ENCODE assay signal across 1 cellular context in the genomic region with DNA sequence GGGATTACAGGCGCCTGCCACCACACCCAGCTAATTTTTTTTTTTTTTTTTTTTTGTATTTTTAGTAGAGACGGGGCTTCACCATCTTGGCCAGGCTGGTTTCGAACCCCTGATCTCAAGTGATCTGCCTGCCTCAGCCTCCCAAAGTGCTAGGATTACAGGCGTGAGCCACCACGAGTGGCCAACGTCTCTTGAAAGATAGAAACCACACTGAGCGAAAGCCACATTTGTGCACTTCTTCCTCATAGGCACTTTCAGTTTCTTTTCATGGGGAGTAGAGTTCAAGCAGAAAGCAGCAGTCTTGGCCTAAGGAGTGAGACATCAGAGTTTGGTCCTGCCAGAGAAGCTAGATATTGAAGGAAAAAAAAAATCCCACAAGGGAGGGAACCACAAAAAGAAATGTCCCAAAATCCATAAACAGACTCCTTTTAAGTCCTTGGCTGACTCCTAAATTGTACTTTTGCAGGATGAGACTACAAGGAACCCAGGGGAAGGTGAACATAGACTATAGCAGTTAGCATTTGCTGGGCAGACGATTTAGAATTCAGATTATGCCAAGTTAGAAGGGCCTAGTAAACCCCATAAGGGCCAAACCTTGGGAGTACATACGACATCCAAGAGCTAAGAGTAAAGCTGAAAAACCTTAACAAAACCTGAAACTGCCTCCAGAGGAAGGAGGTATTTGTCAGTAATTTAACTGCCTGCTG.
TF ChIP-seq lines count a peak whose summit lies in the region.

No MANE protein-coding gene starts in this region.

TF ChIP-seq in HepG2, 621 proteins besides CTCF, POLR2A, EP300 and RAD21 (continued from another document):
- TF ChIP-seq, protein P1, sequence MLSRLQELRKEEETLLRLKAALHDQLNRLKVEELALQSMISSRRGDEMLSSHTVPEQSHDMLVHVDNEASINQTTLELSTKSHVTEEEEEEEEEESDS (CRISPR knock-in tag; IDR thresholded peaks at IDR 0.05; ENCODE audit: borderline replicate concordance): no peak
- TF ChIP-seq, protein P2, sequence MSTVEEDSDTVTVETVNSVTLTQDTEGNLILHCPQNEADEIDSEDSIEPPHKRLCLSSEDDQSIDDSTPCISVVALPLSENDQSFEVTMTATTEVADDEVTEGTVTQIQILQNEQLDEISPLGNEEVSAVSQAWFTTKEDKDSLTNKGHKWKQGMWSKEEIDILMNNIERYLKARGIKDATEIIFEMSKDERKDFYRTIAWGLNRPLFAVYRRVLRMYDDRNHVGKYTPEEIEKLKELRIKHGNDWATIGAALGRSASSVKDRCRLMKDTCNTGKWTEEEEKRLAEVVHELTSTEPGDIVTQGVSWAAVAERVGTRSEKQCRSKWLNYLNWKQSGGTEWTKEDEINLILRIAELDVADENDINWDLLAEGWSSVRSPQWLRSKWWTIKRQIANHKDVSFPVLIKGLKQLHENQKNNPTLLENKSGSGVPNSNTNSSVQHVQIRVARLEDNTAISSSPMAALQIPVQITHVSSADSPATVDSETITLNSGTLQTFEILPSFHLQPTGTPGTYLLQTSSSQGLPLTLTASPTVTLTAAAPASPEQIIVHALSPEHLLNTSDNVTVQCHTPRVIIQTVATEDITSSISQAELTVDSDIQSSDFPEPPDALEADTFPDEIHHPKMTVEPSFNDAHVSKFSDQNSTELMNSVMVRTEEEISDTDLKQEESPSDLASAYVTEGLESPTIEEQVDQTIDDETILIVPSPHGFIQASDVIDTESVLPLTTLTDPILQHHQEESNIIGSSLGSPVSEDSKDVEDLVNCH (CRISPR knock-in tag; IDR thresholded peaks at IDR 0.05): no peak
- no peak for TF ChIP-seq FOSL2 (CRISPR knock-in tag; IDR thresholded peaks at IDR 0.05)
- no peak for TF ChIP-seq PAF1 (CRISPR knock-in tag; IDR thresholded peaks at IDR 0.05)
- no peak for TF ChIP-seq CHD2 (IDR thresholded peaks at IDR 0.05; ENCODE audit: low read depth, low read length)
